8 cellular contexts compared by ENCODE assay signal in the genomic region with DNA sequence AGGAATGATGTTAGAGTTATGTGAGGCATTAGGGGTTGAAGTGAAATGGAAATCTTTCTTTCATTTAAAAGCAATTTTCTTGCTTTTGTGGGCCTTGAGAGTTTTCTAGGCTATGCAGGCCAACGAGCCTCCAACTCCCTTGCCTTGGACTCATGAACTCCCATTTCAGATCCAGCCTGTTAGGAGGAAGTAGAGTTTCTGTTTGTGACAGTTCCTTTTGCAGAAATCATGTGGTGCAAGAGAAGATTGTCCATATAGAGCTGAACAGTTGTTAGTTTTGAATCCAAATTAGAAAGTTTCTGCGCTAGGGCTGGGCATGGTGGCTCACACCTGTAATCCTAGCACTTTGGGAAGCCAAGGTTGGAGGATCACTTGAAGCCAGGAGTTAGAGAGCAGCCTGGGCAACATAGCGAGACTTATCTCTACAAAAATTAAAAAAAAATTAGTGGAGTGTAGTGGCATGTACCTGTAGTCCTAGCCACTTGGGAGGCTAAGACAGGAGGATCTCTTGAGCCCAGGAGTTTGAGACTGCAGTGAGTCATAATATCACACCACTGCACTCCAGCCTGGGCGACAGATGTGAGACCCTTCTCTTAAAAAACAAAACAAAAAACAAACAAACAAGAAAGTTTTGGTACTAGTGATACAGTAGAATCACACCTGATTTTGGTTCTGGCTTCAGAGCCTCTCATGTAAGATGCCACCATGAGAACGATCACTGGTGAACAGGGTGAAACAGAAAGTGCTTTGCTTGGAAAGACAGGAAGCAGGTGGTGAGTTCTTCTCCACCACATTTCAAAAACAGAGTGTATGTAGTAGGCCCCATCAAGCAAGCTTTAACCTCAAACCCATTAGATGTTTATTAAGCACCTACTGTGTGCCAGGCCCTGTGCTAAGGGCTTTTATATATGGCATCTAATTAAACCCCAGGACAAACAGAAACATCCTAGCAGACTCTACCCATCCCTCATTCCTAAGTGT. TPM values are rescaled to one million over a fixed set of nuclear protein-coding genes. Genes with fewer than 3 reads are reported as not detected.
DNase-seq lines count a peak whose midpoint lies in the region; ATAC-seq, FAIRE-seq and TF ChIP-seq lines count a peak whose summit lies in the region.

No MANE protein-coding gene starts in this region.

- FAIRE-seq in D721Med (lab: Jason Lieb, UNC), result no peak

- no peak for TF ChIP-seq CTCF in NB4 (IDR thresholded peaks at IDR 0.05; ENCODE audit: low read depth, low read length)
- TF ChIP-seq CTCF in RWPE1 (conservative IDR thresholded peaks at IDR 0.05; ENCODE audit: low read depth), result no peak
- no peak for TF ChIP-seq CTCF in suprapubic skin (IDR thresholded peaks at IDR 0.05)
- TF ChIP-seq CTCF in D721Med (IDR thresholded peaks at IDR 0.05; ENCODE audit: insufficient read depth, missing control alignments), result no peak

- H3K4me1 ChIP-seq in suprapubic skin, result peaks cover 12% of the 10 kb centered on the region

- TF ChIP-seq POLR2A in NB4 (IDR thresholded peaks at IDR 0.05; ENCODE audit: extremely low read depth, insufficient read length) (no peak), suprapubic skin (IDR thresholded peaks at IDR 0.05) (no peak)

- H3K27ac ChIP-seq in RWPE1 (no peak overlapping the region), suprapubic skin (no peak overlapping the region)

- DNase-seq in NB4 (ENCODE audit: low read depth) (peak; percentile 79), medulla oblongata (ENCODE audit: extremely low spot score) (peak; percentile 64), RWPE1 (ENCODE audit: low spot score) (no peak), NCI-H1436 treated with DMSO at 0.1 percent for 48 hours (lab: John Stamatoyannopoulos, UW) (no peak), suprapubic skin (ENCODE audit: low spot score in 2 of 2) (no peak), D721Med (ENCODE audit: insufficient read length, low spot score) (no peak)

- H3K4me3 ChIP-seq in NB4 (ENCODE audit: low read depth, low read length) (no peak overlapping the region), suprapubic skin (no peak overlapping the region)

- 80% methylated on average over 5 of the region's 5 CpGs for WGBS in suprapubic skin

- no peaks in the 10 kb centered on the region for H3K36me3 ChIP-seq in suprapubic skin

- H3K27me3 ChIP-seq in suprapubic skin, result no peaks in the 10 kb centered on the region

- peak; percentile 96 for ATAC-seq in GM18511 (IDR thresholded peaks at IDR 0.05; ENCODE audit: unreplicated experiment)
- peak; percentile 88 for ATAC-seq in HG02571 (IDR thresholded peaks at IDR 0.05; ENCODE audit: unreplicated experiment)

- no peak for TF ChIP-seq EP300 in suprapubic skin (IDR thresholded peaks at IDR 0.05)

- CTCF ChIA-PET in RWPE1 (lab: Yijun Ruan, JAX), result no interaction called here

- POLR2A ChIA-PET in RWPE1 (lab: Yijun Ruan, JAX; ENCODE audit: low non-redundant PET), result no interaction called here

- H3K9me3 ChIP-seq in suprapubic skin, result no peaks in the 10 kb centered on the region

RNA-seq across cellular contexts. Expression of a gene that starts 47.5 kb away (rescaled TPM):
- 100 to 1,000 TPM; 173 to 418 (median 228) TPM for total RNA-seq in suprapubic skin

Comparison
In these comparisons a context has a peak if more than half of its experiments do, and no peak if none do; other contexts are left out.
1. DNase-seq: peak in NB4 (single experiment) and medulla oblongata (single experiment); none in RWPE1 (single experiment), NCI-H1436 treated with DMSO at 0.1 percent for 48 hours (single experiment), suprapubic skin (0 of 2) and D721Med (single experiment).